1 cellular context compared by ENCODE assay signal in genomic region chr14:67187210-67187609, GRCh38.
TF ChIP-seq lines count a peak whose summit lies in the region.

No MANE protein-coding gene starts in this region.

TF ChIP-seq in GM12878, 131 proteins besides CTCF, POLR2A, EP300 and RAD21:
- TF ChIP-seq ZNF384 (IDR thresholded peaks at IDR 0.05; ENCODE audit: borderline replicate concordance, low read depth, low read length) (no peak), SIX5 (IDR thresholded peaks at IDR 0.05; ENCODE audit: low read depth, low read length, severe bottlenecking) (no peak), PAX5 (IDR thresholded peaks at IDR 0.05; ENCODE audit: borderline replicate concordance, low read depth, low read length) (no peak), ATF7 (IDR thresholded peaks at IDR 0.05; ENCODE audit: low read depth) (no peak), FOXK2 (IDR thresholded peaks at IDR 0.05) (no peak), RFX5 (IDR thresholded peaks at IDR 0.05; ENCODE audit: low read depth, low read length) (no peak), EED (IDR thresholded peaks at IDR 0.05; ENCODE audit: low read depth) (no peak), CBFB (IDR thresholded peaks at IDR 0.05; ENCODE audit: low read depth) (no peak), NR2F1 (conservative IDR thresholded peaks at IDR 0.05) (no peak), ZBTB40 (IDR thresholded peaks at IDR 0.05; ENCODE audit: borderline replicate concordance) (no peak)
- TF ChIP-seq, protein P1, sequence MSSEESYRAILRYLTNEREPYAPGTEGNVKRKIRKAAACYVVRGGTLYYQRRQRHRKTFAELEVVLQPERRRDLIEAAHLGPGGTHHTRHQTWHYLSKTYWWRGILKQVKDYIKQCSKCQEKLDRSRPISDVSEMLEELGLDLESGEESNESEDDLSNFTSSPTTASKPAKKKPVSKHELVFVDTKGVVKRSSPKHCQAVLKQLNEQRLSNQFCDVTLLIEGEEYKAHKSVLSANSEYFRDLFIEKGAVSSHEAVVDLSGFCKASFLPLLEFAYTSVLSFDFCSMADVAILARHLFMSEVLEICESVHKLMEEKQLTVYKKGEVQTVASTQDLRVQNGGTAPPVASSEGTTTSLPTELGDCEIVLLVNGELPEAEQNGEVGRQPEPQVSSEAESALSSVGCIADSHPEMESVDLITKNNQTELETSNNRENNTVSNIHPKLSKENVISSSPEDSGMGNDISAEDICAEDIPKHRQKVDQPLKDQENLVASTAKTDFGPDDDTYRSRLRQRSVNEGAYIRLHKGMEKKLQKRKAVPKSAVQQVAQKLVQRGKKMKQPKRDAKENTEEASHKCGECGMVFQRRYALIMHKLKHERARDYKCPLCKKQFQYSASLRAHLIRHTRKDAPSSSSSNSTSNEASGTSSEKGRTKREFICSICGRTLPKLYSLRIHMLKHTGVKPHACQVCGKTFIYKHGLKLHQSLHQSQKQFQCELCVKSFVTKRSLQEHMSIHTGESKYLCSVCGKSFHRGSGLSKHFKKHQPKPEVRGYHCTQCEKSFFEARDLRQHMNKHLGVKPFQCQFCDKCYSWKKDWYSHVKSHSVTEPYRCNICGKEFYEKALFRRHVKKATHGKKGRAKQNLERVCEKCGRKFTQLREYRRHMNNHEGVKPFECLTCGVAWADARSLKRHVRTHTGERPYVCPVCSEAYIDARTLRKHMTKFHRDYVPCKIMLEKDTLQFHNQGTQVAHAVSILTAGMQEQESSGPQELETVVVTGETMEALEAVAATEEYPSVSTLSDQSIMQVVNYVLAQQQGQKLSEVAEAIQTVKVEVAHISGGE (CRISPR knock-in tag; IDR thresholded peaks at IDR 0.05): no peak
- TF ChIP-seq, protein P2, sequence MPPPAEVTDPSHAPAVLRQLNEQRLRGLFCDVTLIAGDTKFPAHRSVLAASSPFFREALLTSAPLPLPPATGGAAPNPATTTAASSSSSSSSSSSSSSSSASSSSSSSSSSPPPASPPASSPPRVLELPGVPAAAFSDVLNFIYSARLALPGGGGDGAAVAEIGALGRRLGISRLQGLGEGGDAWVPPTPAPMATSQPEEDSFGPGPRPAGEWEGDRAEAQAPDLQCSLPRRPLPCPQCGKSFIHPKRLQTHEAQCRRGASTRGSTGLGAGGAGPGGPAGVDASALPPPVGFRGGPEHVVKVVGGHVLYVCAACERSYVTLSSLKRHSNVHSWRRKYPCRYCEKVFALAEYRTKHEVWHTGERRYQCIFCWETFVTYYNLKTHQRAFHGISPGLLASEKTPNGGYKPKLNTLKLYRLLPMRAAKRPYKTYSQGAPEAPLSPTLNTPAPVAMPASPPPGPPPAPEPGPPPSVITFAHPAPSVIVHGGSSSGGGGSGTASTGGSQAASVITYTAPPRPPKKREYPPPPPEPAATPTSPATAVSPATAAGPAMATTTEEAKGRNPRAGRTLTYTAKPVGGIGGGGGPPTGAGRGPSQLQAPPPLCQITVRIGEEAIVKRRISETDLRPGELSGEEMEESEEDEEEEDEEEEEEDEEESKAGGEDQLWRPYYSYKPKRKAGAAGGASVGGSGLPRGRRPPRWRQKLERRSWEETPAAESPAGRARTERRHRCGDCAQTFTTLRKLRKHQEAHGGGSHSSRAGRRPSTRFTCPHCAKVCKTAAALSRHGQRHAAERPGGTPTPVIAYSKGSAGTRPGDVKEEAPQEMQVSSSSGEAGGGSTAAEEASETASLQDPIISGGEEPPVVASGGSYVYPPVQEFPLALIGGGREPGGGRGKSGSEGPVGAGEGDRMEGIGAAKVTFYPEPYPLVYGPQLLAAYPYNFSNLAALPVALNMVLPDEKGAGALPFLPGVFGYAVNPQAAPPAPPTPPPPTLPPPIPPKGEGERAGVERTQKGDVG (CRISPR knock-in tag; IDR thresholded peaks at IDR 0.05): no peak
